ENCODE assay signal across 15 cellular contexts in genomic region chr2:8002765-8003393, GRCh38.
DNase-seq lines count a peak whose midpoint lies in the region; ATAC-seq and TF ChIP-seq lines count a peak whose summit lies in the region.
"Had no signal": no experiment of that assay in that cellular context is flagged by ENCODE, and none has a peak within 500 bp of the region (broad histone marks: within the 10 kb centered on the region; RNA-seq: fewer than 3 reads in every experiment).

No MANE protein-coding gene starts in this region.

- peak overlapping the region; percentile 26 for H3K27ac ChIP-seq in brain microvascular endothelial cell
- H3K27ac ChIP-seq: lower lobe of right lung, prostate gland had no signal

- ATAC-seq in HG02981 (IDR thresholded peaks at IDR 0.05; ENCODE audit: unreplicated experiment) (peak; percentile 45), sciatic nerve (peak; percentile 38)
- ATAC-seq: activated naive CD4-positive, alpha-beta T cell treated with anti-CD3 and anti-CD28 coated beads, Interleukin-2, amount 50 U/mL, for 72 hours; naive thymus-derived CD4-positive, alpha-beta T cell had no signal

- TF ChIP-seq CTCF in GM06990 (IDR thresholded peaks at IDR 0.05; ENCODE audit: insufficient read depth, low read length, poor library complexity, severe bottlenecking) = no peak
- TF ChIP-seq CTCF in brain microvascular endothelial cell (IDR thresholded peaks at IDR 0.05; ENCODE audit: low read depth, low read length, missing control alignments) = no peak

- H3K4me3 ChIP-seq in GM06990 (replicated peaks; ENCODE audit: low read depth, low read length) (no peak overlapping the region), brain microvascular endothelial cell (ENCODE audit: low read depth, low read length) (no peak overlapping the region)
- H3K4me3 ChIP-seq: lower lobe of right lung, prostate gland had no signal

- in situ Hi-C loops in brain microvascular endothelial cell (cut with HindIII; ENCODE audit: low pct_ligation_motif_present, low sequenced_read_pairs) = no loop called here

- DNase-seq in GM06990 (ENCODE audit: extremely low read depth, insufficient read length) = peak; percentile 24
- peak; percentile 47 for DNase-seq in brain microvascular endothelial cell
- DNase-seq in sciatic nerve (ENCODE audit: low spot score) = no peak
- DNase-seq in SIG-M5 treated with dmso at 0.1 percent for 504 hours (lab: John Stamatoyannopoulos, UW; ENCODE audit: unreplicated experiment) = no peak
- no peak for DNase-seq in DMS79 treated with DMSO at 0.1 percent for 48 hours (lab: John Stamatoyannopoulos, UW)
- no peak for DNase-seq in NCI-H446 treated with DMSO at 0.1 percent for 48 hours (lab: John Stamatoyannopoulos, UW)
- DNase-seq in stimulated activated CD8-positive, alpha-beta memory T cell treated with anti-CD3 and anti-CD28 coated beads, Interleukin-4, amount 100 ng/mL, for 48 hours = no peak
- DNase-seq: activated CD4-positive, alpha-beta T cell treated with anti-CD3 and anti-CD28 coated beads for 4 hours; lower lobe of right lung; naive thymus-derived CD4-positive, alpha-beta T cell; NCI-H187; NCI-H526 had no signal

- intact Hi-C loops in sciatic nerve (cut with DNase I) = no loop called here

- H3K36me3 ChIP-seq in GM06990 (ENCODE audit: control insufficient read depth, insufficient read depth, low read length) (no peaks in the 10 kb centered on the region), brain microvascular endothelial cell (replicated peaks) (no peaks in the 10 kb centered on the region)
- H3K36me3 ChIP-seq: lower lobe of right lung, prostate gland had no signal

- H3K27me3 ChIP-seq in GM06990 (replicated peaks; ENCODE audit: control insufficient read depth, insufficient read depth, low read length) = no peaks in the 10 kb centered on the region
- no peaks in the 10 kb centered on the region for H3K27me3 ChIP-seq in brain microvascular endothelial cell (replicated peaks)

Comparison
In these comparisons a context has a peak if more than half of its experiments do, and no peak if none do; other contexts are left out.
1. DNase-seq: peak in GM06990 (single experiment) and brain microvascular endothelial cell (single experiment); none in sciatic nerve (single experiment), SIG-M5 treated with dmso at 0.1 percent for 504 hours (single experiment), DMS79 treated with DMSO at 0.1 percent for 48 hours (single experiment), NCI-H446 treated with DMSO at 0.1 percent for 48 hours (single experiment) and stimulated activated CD8-positive, alpha-beta memory T cell treated with anti-CD3 and anti-CD28 coated beads, Interleukin-4, amount 100 ng/mL, for 48 hours (single experiment).